Comparison of ENCODE assay signal across 2 cellular contexts in genomic region chr2:207229161-207229560, GRCh38.
TF ChIP-seq lines count a peak whose summit lies in the region.

No MANE protein-coding gene starts in this region.

TF ChIP-seq in IMR-90, 13 proteins besides CTCF, POLR2A, EP300 and RAD21:
- TF ChIP-seq USF2 (IDR thresholded peaks at IDR 0.05; ENCODE audit: low read depth, low read length) (no peak), SMC3 (IDR thresholded peaks at IDR 0.05; ENCODE audit: low read depth, low read length) (no peak), NFE2L2 (IDR thresholded peaks at IDR 0.05; ENCODE audit: low read depth, low read length) (no peak), MAFK (IDR thresholded peaks at IDR 0.05; ENCODE audit: low read depth, low read length) (no peak), RCOR1 (IDR thresholded peaks at IDR 0.05; ENCODE audit: insufficient replicate concordance, low read length) (no peak), MXI1 (IDR thresholded peaks at IDR 0.05; ENCODE audit: borderline replicate concordance, low read depth, low read length) (no peak), FOS (IDR thresholded peaks at IDR 0.05; ENCODE audit: low read depth, low read length) (no peak)
- TF ChIP-seq, protein P1, sequence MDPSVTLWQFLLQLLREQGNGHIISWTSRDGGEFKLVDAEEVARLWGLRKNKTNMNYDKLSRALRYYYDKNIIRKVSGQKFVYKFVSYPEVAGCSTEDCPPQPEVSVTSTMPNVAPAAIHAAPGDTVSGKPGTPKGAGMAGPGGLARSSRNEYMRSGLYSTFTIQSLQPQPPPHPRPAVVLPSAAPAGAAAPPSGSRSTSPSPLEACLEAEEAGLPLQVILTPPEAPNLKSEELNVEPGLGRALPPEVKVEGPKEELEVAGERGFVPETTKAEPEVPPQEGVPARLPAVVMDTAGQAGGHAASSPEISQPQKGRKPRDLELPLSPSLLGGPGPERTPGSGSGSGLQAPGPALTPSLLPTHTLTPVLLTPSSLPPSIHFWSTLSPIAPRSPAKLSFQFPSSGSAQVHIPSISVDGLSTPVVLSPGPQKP (IDR thresholded peaks at IDR 0.05; ENCODE audit: borderline replicate concordance, low read depth, low read length), result no peak

TF ChIP-seq in endothelial cell of umbilical vein, 7 proteins besides CTCF, POLR2A, EP300 and RAD21:
- TF ChIP-seq MYC (IDR thresholded peaks at IDR 0.05; ENCODE audit: low read depth, low read length) (no peak), GATA2 (IDR thresholded peaks at IDR 0.05; ENCODE audit: insufficient read depth, insufficient read length, low read depth, low read length) (peak; percentile 10)
